Comparison of ENCODE assay signal across 20 cellular contexts in genomic region chr4:114964016-114964415, GRCh38.
"Had no signal": no experiment of that assay in that cellular context is flagged by ENCODE, and none has a peak within 500 bp of the region (broad histone marks: within the 10 kb centered on the region; RNA-seq: fewer than 3 reads in every experiment).

No MANE protein-coding gene starts in this region.

- H3K9me3 Mint-ChIP-seq: nephron progenitor cell, type B pancreatic cell had no signal

- DNase-seq: effector memory CD8-positive, alpha-beta T cell; gastrocnemius medialis; heart right ventricle; hypothalamus; kidney glomerular epithelial cell; naive thymus-derived CD4-positive, alpha-beta T cell; nephron progenitor cell; right cardiac atrium; small intestine; stimulated activated CD4-positive, alpha-beta T cell treated with anti-CD3 and anti-CD28 coated beads, Interleukin-4, amount 100 ng/mL, for 1 hour; stimulated activated CD8-positive, alpha-beta memory T cell treated with anti-CD3 and anti-CD28 coated beads, Interleukin-4, amount 100 ng/mL, for 48 hours; stimulated activated naive CD8-positive, alpha-beta T cell treated with anti-CD3 and anti-CD28 coated beads, Interleukin-15, Interleukin-2, amounts not matched to agents 100 U/mL and 50 U/mL, for 24 hours; thyroid gland had no signal

- H3K9me3 ChIP-seq: esophagus muscularis mucosa, gastrocnemius medialis, neutrophil, suprapubic skin, thyroid gland had no signal

- H3K36me3 Mint-ChIP-seq: stimulated activated effector memory CD8-positive, alpha-beta T cell treated with anti-CD3 and anti-CD28 coated beads, Interleukin-12 subunit alpha, Interleukin-12 subunit beta, amount 100 ng/mL, for 72 hours; type B pancreatic cell had no signal

- H3K4me3 Mint-ChIP-seq: dendritic cell treated with granulocyte-macrophage colony-stimulating factor and Interleukin-4, amounts not matched to agents 40 ng/mL and 50 ng/mL, for 4 days; effector memory CD8-positive, alpha-beta T cell; naive thymus-derived CD4-positive, alpha-beta T cell; nephron progenitor cell; stimulated activated effector memory CD8-positive, alpha-beta T cell treated with anti-CD3 and anti-CD28 coated beads, Interleukin-12 subunit alpha, Interleukin-12 subunit beta, amount 100 ng/mL, for 72 hours; type B pancreatic cell had no signal

- H3K4me3 ChIP-seq: esophagus muscularis mucosa, gastrocnemius medialis, heart right ventricle, suprapubic skin, thyroid gland had no signal

- H3K27me3 ChIP-seq: esophagus muscularis mucosa, gastrocnemius medialis, heart right ventricle, neutrophil, suprapubic skin, thyroid gland had no signal

- ATAC-seq: effector memory CD8-positive, alpha-beta T cell; gastrocnemius medialis; heart right ventricle; naive thymus-derived CD4-positive, alpha-beta T cell; right cardiac atrium; stimulated activated effector memory CD8-positive, alpha-beta T cell treated with anti-CD3 and anti-CD28 coated beads, Interleukin-12 subunit alpha, Interleukin-12 subunit beta, amount 100 ng/mL, for 72 hours; stimulated activated naive CD8-positive, alpha-beta T cell treated with anti-CD3 and anti-CD28 coated beads, Interleukin-15, Interleukin-2, amounts not matched to agents 100 U/mL and 50 U/mL, for 24 hours had no signal

- H3K4me1 ChIP-seq: esophagus muscularis mucosa, gastrocnemius medialis, heart right ventricle, suprapubic skin, thyroid gland had no signal

- H3K27ac Mint-ChIP-seq: dendritic cell treated with granulocyte-macrophage colony-stimulating factor and Interleukin-4, amounts not matched to agents 40 ng/mL and 50 ng/mL, for 4 days; effector memory CD8-positive, alpha-beta T cell; naive thymus-derived CD4-positive, alpha-beta T cell; nephron progenitor cell; stimulated activated effector memory CD8-positive, alpha-beta T cell treated with anti-CD3 and anti-CD28 coated beads, Interleukin-12 subunit alpha, Interleukin-12 subunit beta, amount 100 ng/mL, for 72 hours; type B pancreatic cell had no signal

- H3K27ac ChIP-seq: epithelial cell of prostate, esophagus muscularis mucosa, gastrocnemius medialis, heart right ventricle, neutrophil, suprapubic skin, thyroid gland had no signal

- H3K4me1 Mint-ChIP-seq: naive thymus-derived CD4-positive, alpha-beta T cell; nephron progenitor cell; stimulated activated effector memory CD8-positive, alpha-beta T cell treated with anti-CD3 and anti-CD28 coated beads, Interleukin-12 subunit alpha, Interleukin-12 subunit beta, amount 100 ng/mL, for 72 hours had no signal

- H3K27me3 Mint-ChIP-seq: dendritic cell treated with granulocyte-macrophage colony-stimulating factor and Interleukin-4, amounts not matched to agents 40 ng/mL and 50 ng/mL, for 4 days; effector memory CD8-positive, alpha-beta T cell; naive thymus-derived CD4-positive, alpha-beta T cell; type B pancreatic cell had no signal

- H3K36me3 ChIP-seq: esophagus muscularis mucosa, gastrocnemius medialis, heart right ventricle, neutrophil, suprapubic skin, thyroid gland had no signal
